10 cellular contexts compared by ENCODE assay signal in genomic region chr10:73909716-73910115, GRCh38. TPM values are rescaled to one million over a fixed set of nuclear protein-coding genes. Genes with fewer than 3 reads are reported as not detected.
A peak's percentile ranks its signal among the peaks of the same experiment; 100 is the strongest.
DNase-seq lines count a peak whose midpoint lies in the region; ATAC-seq, FAIRE-seq and TF ChIP-seq lines count a peak whose summit lies in the region.
"Had no signal": no experiment of that assay in that cellular context is flagged by ENCODE, and none has a peak within 500 bp of the region (broad histone marks: within the 10 kb centered on the region; RNA-seq: fewer than 3 reads in every experiment).

No MANE protein-coding gene starts in this region.

- H3K27me3 ChIP-seq in CD4-positive, CD25-positive, alpha-beta regulatory T cell (ENCODE audit: control insufficient read depth, insufficient read depth, low read length), result peaks cover 27% of the 10 kb centered on the region
- H3K27me3 ChIP-seq in HUES6 (ENCODE audit: control insufficient read depth, insufficient read depth, low read length) (peaks cover 38% of the 10 kb centered on the region), osteoblast (ENCODE audit: insufficient read depth, low read length) (no peaks in the 10 kb centered on the region), pancreas (no peaks in the 10 kb centered on the region)

- H3K27ac Mint-ChIP-seq in CD4-positive, CD25-positive, alpha-beta regulatory T cell, result no peak overlapping the region
- peak overlapping the region; percentile 93 for H3K27ac Mint-ChIP-seq in dendritic cell treated with granulocyte-macrophage colony-stimulating factor and Interleukin-4, amounts not matched to agents 40 ng/mL and 50 ng/mL, for 4 days

- no peak for ATAC-seq in CD4-positive, CD25-positive, alpha-beta regulatory T cell (ENCODE audit: low read depth in 2 of 2)
- no peak for ATAC-seq in pancreas

- TF ChIP-seq CTCF in osteoblast (IDR thresholded peaks at IDR 0.05; ENCODE audit: extremely low read depth, low read depth, low read length) (no peak), pancreas (IDR thresholded peaks at IDR 0.05) (no peak)

- no peak for FAIRE-seq in pancreas (lab: Jason Lieb, UNC)

- no peaks in the 10 kb centered on the region for H3K36me3 ChIP-seq in CD4-positive, CD25-positive, alpha-beta regulatory T cell (ENCODE audit: control insufficient read depth, insufficient read depth, low read length)
- H3K36me3 ChIP-seq in HUES6 (ENCODE audit: control insufficient read depth, insufficient read depth, low read length) (peaks cover 8% of the 10 kb centered on the region), osteoblast (ENCODE audit: insufficient read depth, low read length) (peaks cover 19% of the 10 kb centered on the region), pancreas (no peaks in the 10 kb centered on the region)

- intact Hi-C loops in dendritic cell treated with granulocyte-macrophage colony-stimulating factor and Interleukin-4, amounts not matched to agents 40 ng/mL and 50 ng/mL, for 4 days (cut with micrococcal nuclease), result loop anchor here (2.0 kb wide), 1 partner anchor 47 kb away; no protein-coding TSS in a partner anchor
- intact Hi-C loops in pancreas (cut with DNase I), result no loop called here

- peaks cover 0 to 2% (median 0%) of the 10 kb centered on the region in 7 donors for H3K9me3 Mint-ChIP-seq in CD4-positive, CD25-positive, alpha-beta regulatory T cell
- no peaks in the 10 kb centered on the region for H3K9me3 Mint-ChIP-seq in dendritic cell treated with granulocyte-macrophage colony-stimulating factor and Interleukin-4, amounts not matched to agents 40 ng/mL and 50 ng/mL, for 4 days
- H3K9me3 Mint-ChIP-seq: activated B cell treated with CpG ODN at 0.5 μM for 24 hours had no signal

- H2AFZ ChIP-seq in osteoblast (ENCODE audit: low read length), result no peak overlapping the region
- H2AFZ ChIP-seq: parathyroid adenoma had no signal

- peaks cover 3% of the 10 kb centered on the region for H3K36me3 Mint-ChIP-seq in CD4-positive, CD25-positive, alpha-beta regulatory T cell
- peaks cover 44% of the 10 kb centered on the region for H3K36me3 Mint-ChIP-seq in dendritic cell treated with granulocyte-macrophage colony-stimulating factor and Interleukin-4, amounts not matched to agents 40 ng/mL and 50 ng/mL, for 4 days (ENCODE audit: low read depth)

- in situ Hi-C loops in KBM-7 (cut with MboI; ENCODE audit: low pct_unique_long_range_greater_than_20kb, low sequenced_read_pairs), result no loop called here

- no peak overlapping the region for H3K27ac ChIP-seq in CD4-positive, CD25-positive, alpha-beta regulatory T cell (ENCODE audit: insufficient read depth, low read length, poor library complexity, severe bottlenecking)
- no peak overlapping the region for H3K27ac ChIP-seq in HUES6 (ENCODE audit: low read depth, low read length)
- peak overlapping the region; percentile 91 for H3K27ac ChIP-seq in osteoblast (ENCODE audit: low read depth, low read length)
- peak overlapping the region in 2 of 4 donors; percentile 60 to 69 for H3K27ac ChIP-seq in pancreas
- H3K27ac ChIP-seq: parathyroid adenoma had no signal

- H3K4me1 ChIP-seq in CD4-positive, CD25-positive, alpha-beta regulatory T cell (ENCODE audit: control insufficient read depth, insufficient read depth, low read length, poor library complexity, severe bottlenecking), result peaks cover 23% of the 10 kb centered on the region
- H3K4me1 ChIP-seq in HUES6 (ENCODE audit: control insufficient read depth, insufficient read depth, low read length) (peaks cover 66% of the 10 kb centered on the region), osteoblast (ENCODE audit: insufficient read depth, low read length) (peaks cover 63% of the 10 kb centered on the region), pancreas (peaks cover 0 to 4% (median 0%) of the 10 kb centered on the region in 3 donors)

- peaks cover 18% of the 10 kb centered on the region for H3K79me2 ChIP-seq in osteoblast (ENCODE audit: insufficient read depth, low read length)
- H3K79me2 ChIP-seq: parathyroid adenoma had no signal

- H3K4me3 ChIP-seq in CD4-positive, CD25-positive, alpha-beta regulatory T cell (ENCODE audit: low read depth, low read length), result no peak overlapping the region
- H3K4me3 ChIP-seq in HUES6 (ENCODE audit: low read depth, low read length) (peak overlapping the region; percentile 7; the same call in 1 of the 2 replicates), osteoblast (ENCODE audit: insufficient read depth, low read length) (no peak overlapping the region), pancreas (no peak overlapping the region)

- no peak overlapping the region for H3K4me2 ChIP-seq in osteoblast (ENCODE audit: insufficient read depth, low read length)

- DNase-seq in CD4-positive, CD25-positive, alpha-beta regulatory T cell, result no peak
- no peak for DNase-seq in osteoblast (ENCODE audit: insufficient read length, low spot score, missing footprints)
- DNase-seq in HuH-7 (ENCODE audit: low spot score), result no peak
- no peak for DNase-seq in pancreas
- no peak for DNase-seq in stimulated activated CD4-positive, alpha-beta T cell treated with anti-CD3 and anti-CD28 coated beads, Interleukin-4, amount 100 ng/mL, for 1 hour
- DNase-seq in KBM-7, result no peak

- H3K27me3 Mint-ChIP-seq in CD4-positive, CD25-positive, alpha-beta regulatory T cell, result peaks cover 71% of the 10 kb centered on the region
- no peaks in the 10 kb centered on the region for H3K27me3 Mint-ChIP-seq in dendritic cell treated with granulocyte-macrophage colony-stimulating factor and Interleukin-4, amounts not matched to agents 40 ng/mL and 50 ng/mL, for 4 days

- peaks cover 3% of the 10 kb centered on the region for H4K20me1 ChIP-seq in osteoblast (ENCODE audit: insufficient read depth, low read length)

- peaks cover 0 to 38% (median 11%) of the 10 kb centered on the region in 4 donors for H3K4me1 Mint-ChIP-seq in CD4-positive, CD25-positive, alpha-beta regulatory T cell
- H3K4me1 Mint-ChIP-seq in dendritic cell treated with granulocyte-macrophage colony-stimulating factor and Interleukin-4, amounts not matched to agents 40 ng/mL and 50 ng/mL, for 4 days (ENCODE audit: low read depth), result peaks cover 76% of the 10 kb centered on the region

- peak overlapping the region; percentile 68 to 87 (median 81) for H3K4me3 Mint-ChIP-seq in CD4-positive, CD25-positive, alpha-beta regulatory T cell
- H3K4me3 Mint-ChIP-seq in dendritic cell treated with granulocyte-macrophage colony-stimulating factor and Interleukin-4, amounts not matched to agents 40 ng/mL and 50 ng/mL, for 4 days, result peak overlapping the region; percentile 93

- H3K9me3 ChIP-seq in CD4-positive, CD25-positive, alpha-beta regulatory T cell (ENCODE audit: control insufficient read depth in 2 of 2, low read length in 2 of 2), result no peaks in the 10 kb centered on the region
- no peaks in the 10 kb centered on the region for H3K9me3 ChIP-seq in HUES6 (ENCODE audit: control insufficient read depth, insufficient read depth, low read depth, low read length)
- no peaks in the 10 kb centered on the region for H3K9me3 ChIP-seq in osteoblast (ENCODE audit: low read depth, low read length)
- no peaks in the 10 kb centered on the region for H3K9me3 ChIP-seq in pancreas

- WGBS in pancreas, 2 donors, result 94 to 95% methylated on average over 3 of the region's 3 CpGs

- H3K9ac ChIP-seq in HUES6 (ENCODE audit: low read length), result peak overlapping the region; percentile 14
- H3K9ac ChIP-seq: parathyroid adenoma had no signal

RNA-seq across cellular contexts. Expression of gene PLAU, which starts 1.2 kb away (rescaled TPM):
- 0.35 TPM for total RNA-seq in CD4-positive, CD25-positive, alpha-beta regulatory T cell
- polyA plus RNA-seq in CD4-positive, CD25-positive, alpha-beta regulatory T cell, result not detected
- total RNA-seq in osteoblast (27.9 and 40.7 TPM in 2 replicates), pancreas (10 to 100 TPM in 2 of 6 donors, 1 to 10 TPM in 4; 1.5 to 16.3 (median 3.6) TPM)
- polyA plus RNA-seq in pancreas, result 1 to 10 TPM; 3.0 to 6.4 TPM
- total RNA-seq: activated B cell treated with CpG ODN at 0.5 μM for 24 hours had no signal

RNA-seq across cellular contexts. Expression of gene CAMK2G, which starts 35.4 kb away (rescaled TPM):
- total RNA-seq in CD4-positive, CD25-positive, alpha-beta regulatory T cell, result 58.8 TPM
- 1 to 10 TPM; 4.3 to 5.3 (median 4.7) TPM for polyA plus RNA-seq in CD4-positive, CD25-positive, alpha-beta regulatory T cell
- total RNA-seq in osteoblast (22.4 and 28.3 TPM in 2 replicates), pancreas (10 to 100 TPM in 1 of 6 donors, 1 to 10 TPM in 5; 5.3 to 10.5 (median 7.6) TPM)
- 10 to 100 TPM in 1 of 2 donors, 1 to 10 TPM in 1; 9.0 to 18.4 TPM for polyA plus RNA-seq in pancreas
